ENCODE assay signal across 14 cellular contexts in genomic region chr6:90691823-90692222, GRCh38.
DNase-seq lines count a peak whose midpoint lies in the region; TF ChIP-seq lines count a peak whose summit lies in the region.
"Had no signal": no experiment of that assay in that cellular context is flagged by ENCODE, and none has a peak within 500 bp of the region (broad histone marks: within the 10 kb centered on the region; RNA-seq: fewer than 3 reads in every experiment).

No MANE protein-coding gene starts in this region.

- no peaks in the 10 kb centered on the region for H3K9me3 Mint-ChIP-seq in mesothelial cell of epicardium

- no peaks in the 10 kb centered on the region for H3K9me3 ChIP-seq in vagina

- H3K4me1 ChIP-seq in vagina: no peaks in the 10 kb centered on the region
- H3K4me1 ChIP-seq: gastroesophageal sphincter had no signal

- H3K36me3 ChIP-seq in vagina: no peaks in the 10 kb centered on the region
- H3K36me3 ChIP-seq: gastroesophageal sphincter had no signal

- in situ Hi-C loops in SK-MEL-5 (cut with HindIII; ENCODE audit: low pct_unique_long_range_greater_than_20kb, low sequenced_read_pairs): no loop called here

- CTCF ChIA-PET in GM10248 (lab: Yijun Ruan, JAX): no interaction called here

- H3K27me3 Mint-ChIP-seq in mesothelial cell of epicardium (ENCODE audit: low read depth): peaks cover 34% of the 10 kb centered on the region

- H3K4me1 Mint-ChIP-seq in mesothelial cell of epicardium: no peaks in the 10 kb centered on the region

- POLR2A ChIA-PET in GM10248 (lab: Yijun Ruan, JAX): no interaction called here

- intact Hi-C loops in vagina (cut with DNase I): no loop called here

- no peaks in the 10 kb centered on the region for H3K27me3 ChIP-seq in vagina
- H3K27me3 ChIP-seq: gastroesophageal sphincter had no signal

- no peak overlapping the region for H3K4me3 ChIP-seq in HFF-Myc (replicated peaks; ENCODE audit: low read depth, low read length)
- no peak overlapping the region for H3K4me3 ChIP-seq in vagina
- H3K4me3 ChIP-seq: gastroesophageal sphincter, skin epidermis had no signal

- TF ChIP-seq CTCF in GM10248 (IDR thresholded peaks at IDR 0.05; ENCODE audit: control extremely low read depth, extremely low read depth, low read depth, missing control alignments): peak; percentile 14
- TF ChIP-seq CTCF in HFF-Myc (IDR thresholded peaks at IDR 0.05; ENCODE audit: low read depth, low read length, missing control alignments): peak; percentile 5
- TF ChIP-seq CTCF in mesothelial cell of epicardium (IDR thresholded peaks at IDR 0.05; ENCODE audit: unreplicated experiment): peak; percentile 59
- no peak for TF ChIP-seq CTCF in vagina (IDR thresholded peaks at IDR 0.05)

- no peak for DNase-seq in GM10248 (ENCODE audit: extremely low spot score)
- DNase-seq in HFF-Myc (ENCODE audit: extremely low read depth, low read depth): no peak
- peak; percentile 19 for DNase-seq in SK-MEL-5 (ENCODE audit: low read depth, low spot score)
- DNase-seq in mesothelial cell of epicardium (ENCODE audit: low spot score in 2 of 2, unreplicated experiment in 2 of 2): no peak
- DNase-seq in vagina (ENCODE audit: extremely low spot score in 2 of 2): no peak
- no peak for DNase-seq in NCI-H2171 (lab: John Stamatoyannopoulos, UW)
- no peak for DNase-seq in dedifferentiated amniotic fluid mesenchymal stem cell (ENCODE audit: extremely low spot score)
- no peak for DNase-seq in cerebellar nuclear complex (lab: John Stamatoyannopoulos, UW)
- DNase-seq: activated CD4-positive, alpha-beta T cell treated with anti-CD3 and anti-CD28 coated beads for 48 hours; amygdala; NCI-H1694 treated with DMSO at 0.1 percent for 48 hours had no signal

- H3K27ac ChIP-seq in vagina: no peak overlapping the region
- H3K27ac ChIP-seq: gastroesophageal sphincter, skin epidermis had no signal

- no peak overlapping the region for H3K27ac Mint-ChIP-seq in mesothelial cell of epicardium
- H3K27ac Mint-ChIP-seq: natural killer cell treated with Interleukin-12 subunit alpha and Interleukin-12 subunit beta and Interleukin-15 and Interleukin-18, amount 100 ng/mL, for 72 hours had no signal

- no peaks in the 10 kb centered on the region for H3K36me3 Mint-ChIP-seq in mesothelial cell of epicardium
- H3K36me3 Mint-ChIP-seq: natural killer cell treated with Interleukin-12 subunit alpha and Interleukin-12 subunit beta and Interleukin-15 and Interleukin-18, amount 100 ng/mL, for 72 hours had no signal

- H3K4me3 Mint-ChIP-seq in mesothelial cell of epicardium: no peak overlapping the region
- H3K4me3 Mint-ChIP-seq: natural killer cell treated with Interleukin-12 subunit alpha and Interleukin-12 subunit beta and Interleukin-15 and Interleukin-18, amount 100 ng/mL, for 72 hours had no signal

- TF ChIP-seq POLR2A in vagina (IDR thresholded peaks at IDR 0.05): no peak

Comparison
In these comparisons a context has a peak if more than half of its experiments do, and no peak if none do; other contexts are left out.
1. CTCF ChIP-seq: peak in GM10248 (single experiment), HFF-Myc (single experiment) and mesothelial cell of epicardium (single experiment); none in vagina (0 of 3).